ENCODE assay signal across 21 cellular contexts in genomic region chr5:41338276-41338675, GRCh38.
"Had no signal": no experiment of that assay in that cellular context is flagged by ENCODE, and none has a peak within 500 bp of the region (broad histone marks: within the 10 kb centered on the region; RNA-seq: fewer than 3 reads in every experiment).

No MANE protein-coding gene starts in this region.

- ATAC-seq: esophagus mucosa; left cardiac atrium; mucosa of descending colon; naive thymus-derived CD4-positive, alpha-beta T cell had no signal

- H3K4me3 ChIP-seq: adrenal gland, cardiac muscle cell, colonic mucosa, heart right ventricle, mucosa of descending colon, transverse colon had no signal

- H3K27ac ChIP-seq: adrenal gland, cardiac muscle cell, colonic mucosa, heart right ventricle, neutrophil, transverse colon had no signal

- H3K9me3 ChIP-seq: adrenal gland, colonic mucosa, heart right ventricle, mucosa of descending colon, neutrophil, transverse colon had no signal

- H3K36me3 ChIP-seq: adrenal gland, cardiac muscle cell, colonic mucosa, heart right ventricle, neutrophil, transverse colon had no signal

- H3K27me3 ChIP-seq: adrenal gland, cardiac muscle cell, colonic mucosa, heart right ventricle, neutrophil, transverse colon had no signal

- H3K4me1 ChIP-seq: colonic mucosa had no signal

- DNase-seq: activated CD4-positive, alpha-beta T cell treated with anti-CD3 and anti-CD28 coated beads for 1 hour; activated CD4-positive, alpha-beta T cell treated with anti-CD3 and anti-CD28 coated beads, Interleukin-2, amount 50 U/mL, for 4 hours; activated effector memory CD4-positive, alpha-beta T cell treated with Interleukin-2 at 50 U/mL for 16 hours; activated naive CD4-positive, alpha-beta T cell treated with anti-CD3 and anti-CD28 coated beads, Interleukin-2, amount 50 U/mL, for 16 hours; adrenal gland; colonic mucosa; foreskin melanocyte; heart right ventricle; left cardiac atrium; mucosa of descending colon; naive thymus-derived CD4-positive, alpha-beta T cell; retina; stimulated activated CD4-positive, alpha-beta T cell treated with anti-CD3 and anti-CD28 coated beads, Interleukin-15, amount 100 ng/mL, for 24 hours; stimulated activated CD4-positive, alpha-beta T cell treated with anti-CD3 and anti-CD28 coated beads, Interleukin-4, amount 100 ng/mL, for 1 hour; stimulated activated naive CD4-positive, alpha-beta T cell; T-helper 2 cell; transverse colon had no signal

- FAIRE-seq: endometrium had no signal
